1 cellular context compared by ENCODE assay signal in the genomic region with DNA sequence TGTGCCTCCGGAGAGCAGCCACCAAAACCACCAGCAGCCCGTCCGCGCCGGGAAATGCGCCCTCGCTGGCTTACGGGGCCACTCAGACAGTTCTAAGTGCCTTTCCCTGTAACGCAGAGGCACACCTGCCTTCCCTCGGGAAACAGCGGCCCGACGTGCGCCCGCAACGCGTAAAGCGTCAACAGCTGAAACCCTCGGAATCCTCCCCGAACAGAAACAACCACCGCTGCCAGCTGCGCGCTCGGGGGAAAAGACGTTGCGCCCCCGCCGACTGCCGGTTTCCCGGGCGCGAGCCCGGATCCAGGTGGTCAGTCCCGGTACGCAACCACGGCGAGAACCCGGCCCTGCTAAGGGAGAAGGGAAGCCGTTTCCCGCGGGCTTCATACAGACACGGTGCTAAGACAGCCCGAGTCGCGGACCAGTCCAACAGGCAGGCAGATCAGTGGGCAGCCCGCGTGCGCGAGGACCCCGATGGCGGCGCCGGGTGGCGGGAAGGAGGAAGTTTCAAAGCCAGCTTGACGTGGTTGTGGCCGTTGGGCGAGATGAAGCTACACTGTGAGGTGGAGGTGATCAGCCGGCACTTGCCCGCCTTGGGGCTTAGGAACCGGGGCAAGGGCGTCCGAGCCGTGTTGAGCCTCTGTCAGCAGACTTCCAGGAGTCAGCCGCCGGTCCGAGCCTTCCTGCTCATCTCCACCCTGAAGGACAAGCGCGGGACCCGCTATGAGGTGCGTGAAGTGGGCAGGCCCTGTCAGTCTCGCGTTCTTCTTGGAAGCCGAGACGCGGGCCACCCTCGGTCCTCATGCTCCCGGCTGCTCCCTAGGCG.
TF ChIP-seq lines count a peak whose summit lies in the region.

Gene LRR1, plus strand, starts transcription at position 462 of the 823 bp plus-strand sequence. Its CDS starts 81 bp downstream, at position 543.

TF ChIP-seq in HepG2, 621 proteins besides CTCF, POLR2A, EP300 and RAD21 (continued from another document and continues in another):
- TF ChIP-seq LBX2 (CRISPR knock-in tag; IDR thresholded peaks at IDR 0.05; ENCODE audit: borderline replicate concordance), result no peak
- peak; percentile 49 for TF ChIP-seq PPARG (CRISPR knock-in tag; conservative IDR thresholded peaks at IDR 0.05)
- peak; percentile 96 for TF ChIP-seq ZNF670 (CRISPR knock-in tag; IDR thresholded peaks at IDR 0.05; ENCODE audit: borderline replicate concordance)
- no peak for TF ChIP-seq USF2 (IDR thresholded peaks at IDR 0.05; ENCODE audit: low read depth, low read length)
- no peak for TF ChIP-seq USF2 (CRISPR knock-in tag; IDR thresholded peaks at IDR 0.05; ENCODE audit: borderline replicate concordance)
- peak; percentile 66; the same call in 1 of the 2 replicates for TF ChIP-seq ZNF44 (CRISPR knock-in tag; IDR thresholded peaks at IDR 0.05)
- TF ChIP-seq SP1 (IDR thresholded peaks at IDR 0.05), result no peak
- TF ChIP-seq SP1 (CRISPR knock-in tag; IDR thresholded peaks at IDR 0.05), result peak; percentile 34; the same call in 1 of the 2 replicates
- no peak for TF ChIP-seq SMAD1 (CRISPR knock-in tag; IDR thresholded peaks at IDR 0.05; ENCODE audit: borderline replicate concordance, low read depth)
- TF ChIP-seq ZNF143 (CRISPR knock-in tag; IDR thresholded peaks at IDR 0.05), result peak; percentile 64
- no peak for TF ChIP-seq PCBP2 (optimal IDR thresholded peaks at IDR 0.05; ENCODE audit: low read depth, low read length, poor library complexity, severe bottlenecking)
- peak; percentile 64; the same call in 1 of the 2 replicates for TF ChIP-seq TSC22D2 (CRISPR knock-in tag; IDR thresholded peaks at IDR 0.05; ENCODE audit: borderline replicate concordance)
- 0 out of 2 replicates have a peak, but pooled peaks have one; percentile 2 for TF ChIP-seq ZKSCAN5 (CRISPR knock-in tag; IDR thresholded peaks at IDR 0.05)
- peak; percentile 46; the same call in 1 of the 2 replicates for TF ChIP-seq SP2 (CRISPR knock-in tag; IDR thresholded peaks at IDR 0.05)
- peak; percentile 78 for TF ChIP-seq TMF1 (CRISPR knock-in tag; IDR thresholded peaks at IDR 0.05; ENCODE audit: low read depth)
- TF ChIP-seq, protein P1, sequence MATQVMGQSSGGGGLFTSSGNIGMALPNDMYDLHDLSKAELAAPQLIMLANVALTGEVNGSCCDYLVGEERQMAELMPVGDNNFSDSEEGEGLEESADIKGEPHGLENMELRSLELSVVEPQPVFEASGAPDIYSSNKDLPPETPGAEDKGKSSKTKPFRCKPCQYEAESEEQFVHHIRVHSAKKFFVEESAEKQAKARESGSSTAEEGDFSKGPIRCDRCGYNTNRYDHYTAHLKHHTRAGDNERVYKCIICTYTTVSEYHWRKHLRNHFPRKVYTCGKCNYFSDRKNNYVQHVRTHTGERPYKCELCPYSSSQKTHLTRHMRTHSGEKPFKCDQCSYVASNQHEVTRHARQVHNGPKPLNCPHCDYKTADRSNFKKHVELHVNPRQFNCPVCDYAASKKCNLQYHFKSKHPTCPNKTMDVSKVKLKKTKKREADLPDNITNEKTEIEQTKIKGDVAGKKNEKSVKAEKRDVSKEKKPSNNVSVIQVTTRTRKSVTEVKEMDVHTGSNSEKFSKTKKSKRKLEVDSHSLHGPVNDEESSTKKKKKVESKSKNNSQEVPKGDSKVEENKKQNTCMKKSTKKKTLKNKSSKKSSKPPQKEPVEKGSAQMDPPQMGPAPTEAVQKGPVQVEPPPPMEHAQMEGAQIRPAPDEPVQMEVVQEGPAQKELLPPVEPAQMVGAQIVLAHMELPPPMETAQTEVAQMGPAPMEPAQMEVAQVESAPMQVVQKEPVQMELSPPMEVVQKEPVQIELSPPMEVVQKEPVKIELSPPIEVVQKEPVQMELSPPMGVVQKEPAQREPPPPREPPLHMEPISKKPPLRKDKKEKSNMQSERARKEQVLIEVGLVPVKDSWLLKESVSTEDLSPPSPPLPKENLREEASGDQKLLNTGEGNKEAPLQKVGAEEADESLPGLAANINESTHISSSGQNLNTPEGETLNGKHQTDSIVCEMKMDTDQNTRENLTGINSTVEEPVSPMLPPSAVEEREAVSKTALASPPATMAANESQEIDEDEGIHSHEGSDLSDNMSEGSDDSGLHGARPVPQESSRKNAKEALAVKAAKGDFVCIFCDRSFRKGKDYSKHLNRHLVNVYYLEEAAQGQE (IDR thresholded peaks at IDR 0.05; ENCODE audit: borderline replicate concordance in 1 of 2, low read depth in 1 of 2, low read length in 2 of 2), result 0 out of 4 replicates have a peak, but pooled peaks of 1 of the 2 experiments have one; percentile 19
- peak; percentile 67 for TF ChIP-seq ZNF160 (CRISPR knock-in tag; IDR thresholded peaks at IDR 0.05)
- TF ChIP-seq SOX5 (CRISPR knock-in tag; IDR thresholded peaks at IDR 0.05; ENCODE audit: borderline replicate concordance), result peak; percentile 44
- peak; percentile 93 for TF ChIP-seq ZNF776 (CRISPR knock-in tag; IDR thresholded peaks at IDR 0.05)
- TF ChIP-seq, protein P2, sequence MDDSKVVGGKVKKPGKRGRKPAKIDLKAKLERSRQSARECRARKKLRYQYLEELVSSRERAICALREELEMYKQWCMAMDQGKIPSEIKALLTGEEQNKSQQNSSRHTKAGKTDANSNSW (CRISPR knock-in tag; IDR thresholded peaks at IDR 0.05; ENCODE audit: borderline replicate concordance), result peak; percentile 68; the same call in 1 of the 2 replicates
- no peak for TF ChIP-seq ZZZ3 (CRISPR knock-in tag; IDR thresholded peaks at IDR 0.05; ENCODE audit: borderline replicate concordance)
- TF ChIP-seq ZNF121 (CRISPR knock-in tag; IDR thresholded peaks at IDR 0.05), result peak; percentile 58
- TF ChIP-seq MED8 (CRISPR knock-in tag; IDR thresholded peaks at IDR 0.05; ENCODE audit: insufficient replicate concordance), result peak; percentile 89
- TF ChIP-seq HNF4G (IDR thresholded peaks at IDR 0.05; ENCODE audit: borderline replicate concordance, low read depth, low read length), result no peak
- TF ChIP-seq HNF4G (CRISPR knock-in tag; IDR thresholded peaks at IDR 0.05; ENCODE audit: borderline replicate concordance, low read depth), result no peak
- 0 out of 2 replicates have a peak, but pooled peaks have one; percentile 63 for TF ChIP-seq LRRFIP1 (CRISPR knock-in tag; conservative IDR thresholded peaks at IDR 0.05)
- TF ChIP-seq, protein P3, sequence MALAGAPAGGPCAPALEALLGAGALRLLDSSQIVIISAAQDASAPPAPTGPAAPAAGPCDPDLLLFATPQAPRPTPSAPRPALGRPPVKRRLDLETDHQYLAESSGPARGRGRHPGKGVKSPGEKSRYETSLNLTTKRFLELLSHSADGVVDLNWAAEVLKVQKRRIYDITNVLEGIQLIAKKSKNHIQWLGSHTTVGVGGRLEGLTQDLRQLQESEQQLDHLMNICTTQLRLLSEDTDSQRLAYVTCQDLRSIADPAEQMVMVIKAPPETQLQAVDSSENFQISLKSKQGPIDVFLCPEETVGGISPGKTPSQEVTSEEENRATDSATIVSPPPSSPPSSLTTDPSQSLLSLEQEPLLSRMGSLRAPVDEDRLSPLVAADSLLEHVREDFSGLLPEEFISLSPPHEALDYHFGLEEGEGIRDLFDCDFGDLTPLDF (CRISPR knock-in tag; IDR thresholded peaks at IDR 0.05), result peak; percentile 95
- peak; percentile 43 for TF ChIP-seq ZNF746 (CRISPR knock-in tag; IDR thresholded peaks at IDR 0.05)
- TF ChIP-seq ZNF20 (CRISPR knock-in tag; IDR thresholded peaks at IDR 0.05), result no peak
- no peak for TF ChIP-seq ADNP (CRISPR knock-in tag; IDR thresholded peaks at IDR 0.05)
- TF ChIP-seq MYC (CRISPR knock-in tag; IDR thresholded peaks at IDR 0.05; ENCODE audit: borderline replicate concordance), result peak; percentile 82
- TF ChIP-seq, protein P4, sequence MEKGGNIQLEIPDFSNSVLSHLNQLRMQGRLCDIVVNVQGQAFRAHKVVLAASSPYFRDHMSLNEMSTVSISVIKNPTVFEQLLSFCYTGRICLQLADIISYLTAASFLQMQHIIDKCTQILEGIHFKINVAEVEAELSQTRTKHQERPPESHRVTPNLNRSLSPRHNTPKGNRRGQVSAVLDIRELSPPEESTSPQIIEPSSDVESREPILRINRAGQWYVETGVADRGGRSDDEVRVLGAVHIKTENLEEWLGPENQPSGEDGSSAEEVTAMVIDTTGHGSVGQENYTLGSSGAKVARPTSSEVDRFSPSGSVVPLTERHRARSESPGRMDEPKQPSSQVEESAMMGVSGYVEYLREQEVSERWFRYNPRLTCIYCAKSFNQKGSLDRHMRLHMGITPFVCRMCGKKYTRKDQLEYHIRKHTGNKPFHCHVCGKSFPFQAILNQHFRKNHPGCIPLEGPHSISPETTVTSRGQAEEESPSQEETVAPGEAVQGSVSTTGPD (CRISPR knock-in tag; IDR thresholded peaks at IDR 0.05), result no peak
- TF ChIP-seq ATRX (CRISPR knock-in tag; IDR thresholded peaks at IDR 0.05; ENCODE audit: borderline replicate concordance), result no peak
- TF ChIP-seq BRD4 (CRISPR knock-in tag; IDR thresholded peaks at IDR 0.05), result peak; percentile 79
- TF ChIP-seq ZNF33B (CRISPR knock-in tag; IDR thresholded peaks at IDR 0.05), result 0 out of 2 replicates have a peak, but pooled peaks have one; percentile 42
- TF ChIP-seq ZNF816 (CRISPR knock-in tag; IDR thresholded peaks at IDR 0.05; ENCODE audit: borderline replicate concordance), result peak; percentile 83; the same call in 1 of the 2 replicates
- TF ChIP-seq IKZF4 (CRISPR knock-in tag; IDR thresholded peaks at IDR 0.05; ENCODE audit: borderline replicate concordance, low read depth, not compliant biosample characterization), result peak; percentile 84
- TF ChIP-seq NFIC (IDR thresholded peaks at IDR 0.05; ENCODE audit: low read length), result 0 out of 2 replicates have a peak, but pooled peaks have one; percentile 48
- no peak for TF ChIP-seq NR3C1 (CRISPR knock-in tag; IDR thresholded peaks at IDR 0.05)
- TF ChIP-seq FOXK1 (CRISPR knock-in tag; IDR thresholded peaks at IDR 0.05; ENCODE audit: borderline replicate concordance, low read depth), result peak; percentile 63; the same call in 1 of the 2 replicates
- 0 out of 2 replicates have a peak, but pooled peaks have one; percentile 8 for TF ChIP-seq PBX2 (CRISPR knock-in tag; IDR thresholded peaks at IDR 0.05)
- TF ChIP-seq ZNF430 (CRISPR knock-in tag; IDR thresholded peaks at IDR 0.05), result peak; percentile 96
- TF ChIP-seq MXD4 (CRISPR knock-in tag; IDR thresholded peaks at IDR 0.05), result peak; percentile 94
- no peak for TF ChIP-seq TEAD2 (CRISPR knock-in tag; IDR thresholded peaks at IDR 0.05)
- peak; percentile 66; the same call in 1 of the 2 replicates for TF ChIP-seq JUND (CRISPR knock-in tag; IDR thresholded peaks at IDR 0.05)
- peak; percentile 88 for TF ChIP-seq ZGPAT (CRISPR knock-in tag; IDR thresholded peaks at IDR 0.05)
- peak; percentile 40; the same call in 1 of the 2 replicates for TF ChIP-seq KLF15 (CRISPR knock-in tag; IDR thresholded peaks at IDR 0.05; ENCODE audit: borderline replicate concordance)
- 0 out of 2 replicates have a peak, but pooled peaks have one; percentile 73 for TF ChIP-seq ZNF780A (CRISPR knock-in tag; IDR thresholded peaks at IDR 0.05)
- TF ChIP-seq ZNF878 (CRISPR knock-in tag; IDR thresholded peaks at IDR 0.05), result peak; percentile 69; the same call in 1 of the 2 replicates
- TF ChIP-seq MEF2D (CRISPR knock-in tag; IDR thresholded peaks at IDR 0.05), result peak; percentile 86
- no peak for TF ChIP-seq ZSCAN22 (CRISPR knock-in tag; IDR thresholded peaks at IDR 0.05)
